8 cellular contexts compared by ENCODE assay signal in the genomic region with DNA sequence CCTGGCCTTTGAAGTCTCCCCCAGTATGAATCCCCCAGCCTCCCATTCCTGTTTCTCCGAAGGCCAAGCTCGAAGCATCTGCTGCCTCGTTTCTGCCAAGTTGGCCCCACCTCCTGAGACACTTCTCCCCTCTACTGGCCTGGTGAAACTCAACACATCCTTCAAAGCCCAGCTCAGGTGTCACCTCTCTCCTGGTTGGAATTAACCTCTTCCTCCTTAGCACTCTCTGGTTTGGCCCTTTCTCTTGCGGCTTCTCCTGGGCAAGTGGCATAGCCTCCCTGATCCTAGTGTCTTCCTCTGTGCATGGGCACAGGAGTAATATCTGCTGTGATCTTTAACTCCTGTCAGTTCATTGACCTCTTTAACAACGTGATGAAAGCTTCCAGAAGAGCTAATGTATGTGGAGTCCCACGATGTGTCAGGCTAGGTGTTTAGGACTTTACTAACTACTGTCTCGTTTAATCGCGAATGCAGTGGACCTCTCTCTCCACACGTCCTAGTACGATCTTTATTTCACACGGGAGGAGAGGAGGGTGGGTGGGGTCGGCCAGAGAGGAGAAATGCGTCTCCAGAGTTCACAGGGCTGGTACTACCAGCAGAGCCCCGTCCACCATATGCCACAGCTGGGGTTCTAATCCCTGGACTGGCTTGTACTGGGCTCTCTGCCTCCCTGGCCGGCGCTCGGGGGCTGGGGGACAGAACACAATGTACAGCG. TPM values are rescaled to one million over a fixed set of nuclear protein-coding genes. Genes with fewer than 3 reads are reported as not detected.
DNase-seq lines count a peak whose midpoint lies in the region; ATAC-seq and TF ChIP-seq lines count a peak whose summit lies in the region.

No MANE protein-coding gene starts in this region.

- TF ChIP-seq CTCF in endothelial cell (IDR thresholded peaks at IDR 0.05; ENCODE audit: unreplicated experiment), result no peak

- H3K9me3 ChIP-seq in effector memory CD4-positive, alpha-beta T cell (ENCODE audit: control insufficient read depth, low read length), result no peaks in the 10 kb centered on the region

- H3K4me1 ChIP-seq in effector memory CD4-positive, alpha-beta T cell (ENCODE audit: control insufficient read depth, insufficient read depth, low read length, poor library complexity, severe bottlenecking), result peaks cover 22% of the 10 kb centered on the region

- ATAC-seq in naive thymus-derived CD8-positive, alpha-beta T cell, result no peak
- no peak for ATAC-seq in HG02852 (IDR thresholded peaks at IDR 0.05; ENCODE audit: unreplicated experiment)

- H3K27me3 Mint-ChIP-seq in endothelial cell (ENCODE audit: unreplicated experiment), result peaks cover 23% of the 10 kb centered on the region
- no peaks in the 10 kb centered on the region for H3K27me3 Mint-ChIP-seq in naive thymus-derived CD8-positive, alpha-beta T cell

- DNase-seq in ELF-1 (ENCODE audit: low read depth, low spot score), result peak; percentile 77
- peak; percentile 38 to 70 for DNase-seq in NCI-H446 (lab: John Stamatoyannopoulos, UW)
- no peak for DNase-seq in endothelial cell (ENCODE audit: low spot score)
- no peak for DNase-seq in naive thymus-derived CD8-positive, alpha-beta T cell
- DNase-seq in effector memory CD4-positive, alpha-beta T cell, result no peak
- no peak for DNase-seq in SIG-M5 treated with dmso at 0.1 percent for 504 hours (lab: John Stamatoyannopoulos, UW; ENCODE audit: unreplicated experiment)
- DNase-seq in activated CD4-positive, alpha-beta T cell treated with anti-CD3 and anti-CD28 coated beads, Interleukin-2, amount 50 U/mL, for 4 hours, result no peak

- no peak overlapping the region for H3K27ac ChIP-seq in effector memory CD4-positive, alpha-beta T cell (ENCODE audit: insufficient read depth, low read length, poor library complexity, severe bottlenecking)

- POLR2A ChIA-PET in naive thymus-derived CD8-positive, alpha-beta T cell (lab: Charles Lee), result interaction anchor here (0.7 to 1.7 kb wide), 7 partner anchors 19 to 100 kb away, joined by 3 to 9 read pairs (median 4); no protein-coding TSS in a partner anchor

- H3K9me3 Mint-ChIP-seq in endothelial cell (ENCODE audit: unreplicated experiment), result no peaks in the 10 kb centered on the region
- H3K9me3 Mint-ChIP-seq in naive thymus-derived CD8-positive, alpha-beta T cell, result no peaks in the 10 kb centered on the region

- peaks cover 8% of the 10 kb centered on the region for H3K4me1 Mint-ChIP-seq in endothelial cell (ENCODE audit: unreplicated experiment)
- peaks cover 15 to 40% (median 29%) of the 10 kb centered on the region in 4 donors for H3K4me1 Mint-ChIP-seq in naive thymus-derived CD8-positive, alpha-beta T cell

- H3K4me3 Mint-ChIP-seq in endothelial cell (ENCODE audit: unreplicated experiment), result peak overlapping the region; percentile 64
- H3K4me3 Mint-ChIP-seq in naive thymus-derived CD8-positive, alpha-beta T cell, result peak overlapping the region; percentile 51 to 89 (median 70)

- H3K27ac Mint-ChIP-seq in endothelial cell (ENCODE audit: unreplicated experiment), result no peak overlapping the region
- H3K27ac Mint-ChIP-seq in naive thymus-derived CD8-positive, alpha-beta T cell, result peak overlapping the region; percentile 16 to 84 (median 68)

- no peaks in the 10 kb centered on the region for H3K27me3 ChIP-seq in effector memory CD4-positive, alpha-beta T cell (replicated peaks; ENCODE audit: control insufficient read depth, insufficient read depth, low read length, poor library complexity, severe bottlenecking)

- no peaks in the 10 kb centered on the region for H3K36me3 Mint-ChIP-seq in endothelial cell (ENCODE audit: low read depth, unreplicated experiment)
- no peaks in the 10 kb centered on the region for H3K36me3 Mint-ChIP-seq in naive thymus-derived CD8-positive, alpha-beta T cell

- no peaks in the 10 kb centered on the region for H3K36me3 ChIP-seq in effector memory CD4-positive, alpha-beta T cell (ENCODE audit: control insufficient read depth, insufficient read depth, low read length)

- no peak overlapping the region for H3K4me3 ChIP-seq in effector memory CD4-positive, alpha-beta T cell (ENCODE audit: insufficient read depth, low read depth, low read length, poor library complexity, severe bottlenecking)

RNA-seq across cellular contexts. Expression of a gene that starts 0.8 kb away (rescaled TPM):
- 1.6 TPM for total RNA-seq in endothelial cell (ENCODE audit: unreplicated experiment)
- total RNA-seq in naive thymus-derived CD8-positive, alpha-beta T cell, result 10 to 100 TPM; 21.7 to 23.7 TPM
- 10 to 100 TPM in 1 of 3 donors, 1 to 10 TPM in 2; 4.3 to 10.2 (median 5.3) TPM for polyA plus RNA-seq in naive thymus-derived CD8-positive, alpha-beta T cell

Comparison
In these comparisons a context has a peak if more than half of its experiments do, and no peak if none do; other contexts are left out.
1. DNase-seq: peak in ELF-1 (single experiment) and NCI-H446 (2 of 2); none in endothelial cell (single experiment), naive thymus-derived CD8-positive, alpha-beta T cell (0 of 10), effector memory CD4-positive, alpha-beta T cell (0 of 3), SIG-M5 treated with dmso at 0.1 percent for 504 hours (single experiment) and activated CD4-positive, alpha-beta T cell treated with anti-CD3 and anti-CD28 coated beads, Interleukin-2, amount 50 U/mL, for 4 hours (0 of 2).